Comparison of ENCODE assay signal across 7 cellular contexts in genomic region chr2:237201461-237202287, GRCh38.
A peak's percentile ranks its signal among the peaks of the same experiment; 100 is the strongest.
DNase-seq lines count a peak whose midpoint lies in the region; ATAC-seq and TF ChIP-seq lines count a peak whose summit lies in the region.

No MANE protein-coding gene starts in this region.

- H3K4me3 ChIP-seq in HUES48 (ENCODE audit: low read depth, low read length) = no peak overlapping the region
- H3K4me3 ChIP-seq in epithelial cell of proximal tubule (ENCODE audit: low read depth, low read length) = no peak overlapping the region
- peak overlapping the region; percentile 10 for H3K4me3 ChIP-seq in skeletal muscle satellite cell (ENCODE audit: low read length)

- H3K36me3 ChIP-seq in HUES48 (ENCODE audit: control insufficient read depth, insufficient read depth, low read length) (no peaks in the 10 kb centered on the region), skeletal muscle satellite cell (ENCODE audit: insufficient read depth, low read length) (no peaks in the 10 kb centered on the region)

- TF ChIP-seq POLR2A in GM18505 (IDR thresholded peaks at IDR 0.05; ENCODE audit: borderline replicate concordance, extremely low read depth, insufficient read depth, insufficient read length) = no peak

- peaks cover 38% of the 10 kb centered on the region for H3K4me1 ChIP-seq in HUES48 (ENCODE audit: control insufficient read depth, insufficient read depth, low read length)
- peaks cover 67% of the 10 kb centered on the region for H3K4me1 ChIP-seq in skeletal muscle satellite cell (ENCODE audit: control insufficient read depth, insufficient read depth, low read length)

- TF ChIP-seq CTCF in epithelial cell of proximal tubule (conservative IDR thresholded peaks at IDR 0.05; ENCODE audit: low read depth, low read length) = no peak

- H3K27me3 ChIP-seq in HUES48 (ENCODE audit: control insufficient read depth, insufficient read depth, low read length) = no peaks in the 10 kb centered on the region
- H3K27me3 ChIP-seq in skeletal muscle satellite cell (ENCODE audit: control insufficient read depth, insufficient read depth, low read length) = no peaks in the 10 kb centered on the region

- peak; percentile 62 for ATAC-seq in GM21526 (IDR thresholded peaks at IDR 0.05; ENCODE audit: low FRiP score, unreplicated experiment)
- no peak for ATAC-seq in GM18505 (IDR thresholded peaks at IDR 0.05; ENCODE audit: unreplicated experiment)

- H3K9ac ChIP-seq in HUES48 (ENCODE audit: low read depth, low read length) (no peak overlapping the region), skeletal muscle satellite cell (ENCODE audit: low read depth, low read length) (peak overlapping the region; percentile 13)

- H3K27ac ChIP-seq in HUES48 (ENCODE audit: low read depth, low read length) = peak overlapping the region; percentile 79

- DNase-seq in epithelial cell of proximal tubule (ENCODE audit: low read depth) = peak; percentile 92
- no peak for DNase-seq in RPMI8226
- DNase-seq in stimulated activated CD4-positive, alpha-beta T cell treated with anti-CD3 and anti-CD28 coated beads, Interleukin-4, amount 100 ng/mL, for 4 hours = no peak

- peaks cover 10% of the 10 kb centered on the region for H3K9me3 ChIP-seq in HUES48 (ENCODE audit: control insufficient read depth, insufficient read depth, low read length)
- H3K9me3 ChIP-seq in skeletal muscle satellite cell (replicated peaks; ENCODE audit: low read length) = no peaks in the 10 kb centered on the region

- H3K4me2 ChIP-seq in skeletal muscle satellite cell (ENCODE audit: low read length) = peak overlapping the region; percentile 37
